Comparison of ENCODE assay signal across 1 cellular context in the genomic region with DNA sequence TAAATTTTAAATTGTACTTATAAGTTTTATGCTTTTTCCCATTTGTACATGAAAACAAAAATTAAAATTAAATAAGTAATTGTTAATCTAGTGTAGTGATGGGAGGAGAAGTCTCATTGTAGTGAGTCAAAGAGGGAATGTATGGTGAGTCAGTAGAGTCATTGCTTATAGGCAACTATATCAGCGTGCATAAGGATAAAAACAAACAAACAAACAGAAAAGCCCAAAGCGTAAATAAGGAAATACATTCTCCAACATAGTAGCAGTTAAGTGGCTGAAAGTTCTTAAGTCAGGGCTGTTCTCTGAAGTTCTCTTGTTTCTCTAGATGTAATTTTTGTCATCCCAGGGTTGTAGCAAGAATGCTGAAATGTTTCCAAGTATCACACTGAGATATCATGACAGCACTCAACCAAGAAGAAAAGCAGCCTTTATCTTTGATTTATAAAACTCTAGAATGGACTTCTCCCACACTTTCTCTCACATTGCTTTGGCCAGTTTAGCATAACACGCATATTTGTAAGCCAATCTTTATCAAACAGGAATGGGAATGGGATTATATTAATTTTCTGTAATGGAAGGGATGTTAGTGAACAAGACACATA.
TF ChIP-seq lines count a peak whose summit lies in the region.

No MANE protein-coding gene starts in this region.

TF ChIP-seq in GM23338, 12 proteins besides CTCF, POLR2A, EP300 and RAD21 (continued from another document):
- TF ChIP-seq, protein P1, sequence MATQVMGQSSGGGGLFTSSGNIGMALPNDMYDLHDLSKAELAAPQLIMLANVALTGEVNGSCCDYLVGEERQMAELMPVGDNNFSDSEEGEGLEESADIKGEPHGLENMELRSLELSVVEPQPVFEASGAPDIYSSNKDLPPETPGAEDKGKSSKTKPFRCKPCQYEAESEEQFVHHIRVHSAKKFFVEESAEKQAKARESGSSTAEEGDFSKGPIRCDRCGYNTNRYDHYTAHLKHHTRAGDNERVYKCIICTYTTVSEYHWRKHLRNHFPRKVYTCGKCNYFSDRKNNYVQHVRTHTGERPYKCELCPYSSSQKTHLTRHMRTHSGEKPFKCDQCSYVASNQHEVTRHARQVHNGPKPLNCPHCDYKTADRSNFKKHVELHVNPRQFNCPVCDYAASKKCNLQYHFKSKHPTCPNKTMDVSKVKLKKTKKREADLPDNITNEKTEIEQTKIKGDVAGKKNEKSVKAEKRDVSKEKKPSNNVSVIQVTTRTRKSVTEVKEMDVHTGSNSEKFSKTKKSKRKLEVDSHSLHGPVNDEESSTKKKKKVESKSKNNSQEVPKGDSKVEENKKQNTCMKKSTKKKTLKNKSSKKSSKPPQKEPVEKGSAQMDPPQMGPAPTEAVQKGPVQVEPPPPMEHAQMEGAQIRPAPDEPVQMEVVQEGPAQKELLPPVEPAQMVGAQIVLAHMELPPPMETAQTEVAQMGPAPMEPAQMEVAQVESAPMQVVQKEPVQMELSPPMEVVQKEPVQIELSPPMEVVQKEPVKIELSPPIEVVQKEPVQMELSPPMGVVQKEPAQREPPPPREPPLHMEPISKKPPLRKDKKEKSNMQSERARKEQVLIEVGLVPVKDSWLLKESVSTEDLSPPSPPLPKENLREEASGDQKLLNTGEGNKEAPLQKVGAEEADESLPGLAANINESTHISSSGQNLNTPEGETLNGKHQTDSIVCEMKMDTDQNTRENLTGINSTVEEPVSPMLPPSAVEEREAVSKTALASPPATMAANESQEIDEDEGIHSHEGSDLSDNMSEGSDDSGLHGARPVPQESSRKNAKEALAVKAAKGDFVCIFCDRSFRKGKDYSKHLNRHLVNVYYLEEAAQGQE (IDR thresholded peaks at IDR 0.05; ENCODE audit: unreplicated experiment), result no peak
- TF ChIP-seq POLR2AphosphoS5 (IDR thresholded peaks at IDR 0.05; ENCODE audit: low read depth) (no peak), ZNF331 (CRISPR knock-in tag; IDR thresholded peaks at IDR 0.05; ENCODE audit: low read depth) (no peak), JUNB (IDR thresholded peaks at IDR 0.05; ENCODE audit: unreplicated experiment) (no peak), CREB1 (CRISPR knock-in tag; IDR thresholded peaks at IDR 0.05; ENCODE audit: low read depth) (no peak), EZH2phosphoT487 (IDR thresholded peaks at IDR 0.05; ENCODE audit: unreplicated experiment) (no peak), ZNF114 (CRISPR knock-in tag; IDR thresholded peaks at IDR 0.05) (no peak), EZH2 (IDR thresholded peaks at IDR 0.05; ENCODE audit: low read depth, unreplicated experiment) (no peak), NANOG (IDR thresholded peaks at IDR 0.05; ENCODE audit: borderline replicate concordance) (no peak)
